Comparison of ENCODE assay signal across 19 cellular contexts in genomic region chr14:101464310-101464983, GRCh38.
"Had no signal": no experiment of that assay in that cellular context is flagged by ENCODE, and none has a peak within 500 bp of the region (broad histone marks: within the 10 kb centered on the region; RNA-seq: fewer than 3 reads in every experiment).

No MANE protein-coding gene starts in this region.

- ATAC-seq: foreskin keratinocyte, left ventricle myocardium superior, upper lobe of right lung, WTC11 had no signal

- H3K4me3 ChIP-seq: adrenal gland, ascending aorta, upper lobe of right lung had no signal

- H3K4me1 ChIP-seq: adrenal gland, ascending aorta, foreskin keratinocyte had no signal

- H3K9me3 ChIP-seq: adrenal gland, ascending aorta, neutrophil, upper lobe of right lung had no signal

- DNase-seq: activated CD4-positive, alpha-beta T cell treated with anti-CD3 and anti-CD28 coated beads, Interleukin-2, amount 50 U/mL, for 4 hours; activated gamma-delta T cell treated with Interleukin-2 at 50 U/mL for 16 hours; activated T-cell treated with anti-CD3 and anti-CD28 coated beads for 4 hours; brain microvascular endothelial cell; caudate nucleus; dermis blood vessel endothelial cell; effector memory CD4-positive, alpha-beta T cell; foreskin keratinocyte; left ventricle myocardium superior; mammary epithelial cell; stimulated activated CD4-positive, alpha-beta T cell treated with anti-CD3 and anti-CD28 coated beads, Interleukin-4, amount 100 ng/mL, for 24 hours; stimulated activated naive CD4-positive, alpha-beta T cell treated with Interleukin-2 at 50 U/mL for 16 hours; T-helper 1 cell; T-helper 9 cell; upper lobe of right lung had no signal

- H3K27ac ChIP-seq: adrenal gland, ascending aorta, brain microvascular endothelial cell, foreskin keratinocyte, neutrophil, upper lobe of right lung had no signal

- H3K36me3 ChIP-seq: adrenal gland, ascending aorta, brain microvascular endothelial cell, neutrophil, upper lobe of right lung had no signal

- H3K27me3 ChIP-seq: ascending aorta had no signal
